Comparison of ENCODE assay signal across 1 cellular context in the genomic region with DNA sequence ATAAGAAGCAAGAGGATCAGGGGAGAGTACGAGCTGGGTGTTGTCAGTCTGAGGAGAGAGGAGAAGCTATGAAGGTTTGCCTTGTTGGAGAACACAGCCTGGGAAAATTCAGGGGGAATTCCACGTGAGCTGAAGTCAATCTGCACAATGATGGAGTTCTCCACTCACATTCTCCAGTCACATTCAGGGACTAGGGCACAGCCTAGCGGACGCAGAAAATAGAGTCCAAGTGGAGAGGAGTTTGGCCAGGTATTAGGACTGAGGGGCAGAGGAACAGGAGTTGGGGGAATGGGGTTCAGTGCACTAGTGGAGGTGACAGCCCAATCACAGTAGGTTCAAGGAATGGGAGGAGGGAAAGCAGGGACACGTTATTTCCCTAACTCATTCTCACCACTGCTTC.
TF ChIP-seq lines count a peak whose summit lies in the region.

No MANE protein-coding gene starts in this region.

TF ChIP-seq in GM23338, 12 proteins besides CTCF, POLR2A, EP300 and RAD21:
- TF ChIP-seq, protein P1, sequence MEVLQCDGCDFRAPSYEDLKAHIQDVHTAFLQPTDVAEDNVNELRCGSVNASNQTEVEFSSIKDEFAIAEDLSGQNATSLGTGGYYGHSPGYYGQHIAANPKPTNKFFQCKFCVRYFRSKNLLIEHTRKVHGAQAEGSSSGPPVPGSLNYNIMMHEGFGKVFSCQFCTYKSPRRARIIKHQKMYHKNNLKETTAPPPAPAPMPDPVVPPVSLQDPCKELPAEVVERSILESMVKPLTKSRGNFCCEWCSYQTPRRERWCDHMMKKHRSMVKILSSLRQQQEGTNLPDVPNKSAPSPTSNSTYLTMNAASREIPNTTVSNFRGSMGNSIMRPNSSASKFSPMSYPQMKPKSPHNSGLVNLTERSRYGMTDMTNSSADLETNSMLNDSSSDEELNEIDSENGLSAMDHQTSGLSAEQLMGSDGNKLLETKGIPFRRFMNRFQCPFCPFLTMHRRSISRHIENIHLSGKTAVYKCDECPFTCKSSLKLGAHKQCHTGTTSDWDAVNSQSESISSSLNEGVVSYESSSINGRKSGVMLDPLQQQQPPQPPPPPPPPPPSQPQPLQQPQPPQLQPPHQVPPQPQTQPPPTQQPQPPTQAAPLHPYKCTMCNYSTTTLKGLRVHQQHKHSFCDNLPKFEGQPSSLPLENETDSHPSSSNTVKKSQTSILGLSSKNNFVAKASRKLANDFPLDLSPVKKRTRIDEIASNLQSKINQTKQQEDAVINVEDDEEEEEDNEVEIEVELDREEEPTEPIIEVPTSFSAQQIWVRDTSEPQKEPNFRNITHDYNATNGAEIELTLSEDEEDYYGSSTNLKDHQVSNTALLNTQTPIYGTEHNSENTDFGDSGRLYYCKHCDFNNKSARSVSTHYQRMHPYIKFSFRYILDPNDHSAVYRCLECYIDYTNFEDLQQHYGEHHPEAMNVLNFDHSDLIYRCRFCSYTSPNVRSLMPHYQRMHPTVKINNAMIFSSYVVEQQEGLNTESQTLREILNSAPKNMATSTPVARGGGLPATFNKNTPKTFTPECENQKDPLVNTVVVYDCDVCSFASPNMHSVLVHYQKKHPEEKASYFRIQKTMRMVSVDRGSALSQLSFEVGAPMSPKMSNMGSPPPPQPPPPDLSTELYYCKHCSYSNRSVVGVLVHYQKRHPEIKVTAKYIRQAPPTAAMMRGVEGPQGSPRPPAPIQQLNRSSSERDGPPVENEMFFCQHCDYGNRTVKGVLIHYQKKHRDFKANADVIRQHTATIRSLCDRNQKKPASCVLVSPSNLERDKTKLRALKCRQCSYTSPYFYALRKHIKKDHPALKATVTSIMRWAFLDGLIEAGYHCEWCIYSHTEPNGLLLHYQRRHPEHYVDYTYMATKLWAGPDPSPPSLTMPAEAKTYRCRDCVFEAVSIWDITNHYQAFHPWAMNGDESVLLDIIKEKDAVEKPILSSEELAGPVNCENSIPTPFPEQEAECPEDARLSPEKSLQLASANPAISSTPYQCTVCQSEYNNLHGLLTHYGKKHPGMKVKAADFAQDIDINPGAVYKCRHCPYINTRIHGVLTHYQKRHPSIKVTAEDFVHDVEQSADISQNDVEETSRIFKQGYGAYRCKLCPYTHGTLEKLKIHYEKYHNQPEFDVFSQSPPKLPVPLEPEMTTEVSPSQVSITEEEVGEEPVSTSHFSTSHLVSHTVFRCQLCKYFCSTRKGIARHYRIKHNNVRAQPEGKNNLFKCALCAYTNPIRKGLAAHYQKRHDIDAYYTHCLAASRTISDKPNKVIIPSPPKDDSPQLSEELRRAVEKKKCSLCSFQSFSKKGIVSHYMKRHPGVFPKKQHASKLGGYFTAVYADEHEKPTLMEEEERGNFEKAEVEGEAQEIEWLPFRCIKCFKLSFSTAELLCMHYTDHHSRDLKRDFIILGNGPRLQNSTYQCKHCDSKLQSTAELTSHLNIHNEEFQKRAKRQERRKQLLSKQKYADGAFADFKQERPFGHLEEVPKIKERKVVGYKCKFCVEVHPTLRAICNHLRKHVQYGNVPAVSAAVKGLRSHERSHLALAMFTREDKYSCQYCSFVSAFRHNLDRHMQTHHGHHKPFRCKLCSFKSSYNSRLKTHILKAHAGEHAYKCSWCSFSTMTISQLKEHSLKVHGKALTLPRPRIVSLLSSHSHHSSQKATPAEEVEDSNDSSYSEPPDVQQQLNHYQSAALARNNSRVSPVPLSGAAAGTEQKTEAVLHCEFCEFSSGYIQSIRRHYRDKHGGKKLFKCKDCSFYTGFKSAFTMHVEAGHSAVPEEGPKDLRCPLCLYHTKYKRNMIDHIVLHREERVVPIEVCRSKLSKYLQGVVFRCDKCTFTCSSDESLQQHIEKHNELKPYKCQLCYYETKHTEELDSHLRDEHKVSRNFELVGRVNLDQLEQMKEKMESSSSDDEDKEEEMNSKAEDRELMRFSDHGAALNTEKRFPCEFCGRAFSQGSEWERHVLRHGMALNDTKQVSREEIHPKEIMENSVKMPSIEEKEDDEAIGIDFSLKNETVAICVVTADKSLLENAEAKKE (CRISPR knock-in tag; IDR thresholded peaks at IDR 0.05), result no peak
- TF ChIP-seq POLR2AphosphoS5 (IDR thresholded peaks at IDR 0.05; ENCODE audit: low read depth), result no peak
- no peak for TF ChIP-seq ZNF114 (CRISPR knock-in tag; IDR thresholded peaks at IDR 0.05)
- TF ChIP-seq, protein P2, sequence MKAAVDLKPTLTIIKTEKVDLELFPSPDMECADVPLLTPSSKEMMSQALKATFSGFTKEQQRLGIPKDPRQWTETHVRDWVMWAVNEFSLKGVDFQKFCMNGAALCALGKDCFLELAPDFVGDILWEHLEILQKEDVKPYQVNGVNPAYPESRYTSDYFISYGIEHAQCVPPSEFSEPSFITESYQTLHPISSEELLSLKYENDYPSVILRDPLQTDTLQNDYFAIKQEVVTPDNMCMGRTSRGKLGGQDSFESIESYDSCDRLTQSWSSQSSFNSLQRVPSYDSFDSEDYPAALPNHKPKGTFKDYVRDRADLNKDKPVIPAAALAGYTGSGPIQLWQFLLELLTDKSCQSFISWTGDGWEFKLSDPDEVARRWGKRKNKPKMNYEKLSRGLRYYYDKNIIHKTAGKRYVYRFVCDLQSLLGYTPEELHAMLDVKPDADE (IDR thresholded peaks at IDR 0.05), result no peak
- TF ChIP-seq NANOG (IDR thresholded peaks at IDR 0.05; ENCODE audit: borderline replicate concordance), result no peak
